Comparison of ENCODE assay signal across 18 cellular contexts in the genomic region with DNA sequence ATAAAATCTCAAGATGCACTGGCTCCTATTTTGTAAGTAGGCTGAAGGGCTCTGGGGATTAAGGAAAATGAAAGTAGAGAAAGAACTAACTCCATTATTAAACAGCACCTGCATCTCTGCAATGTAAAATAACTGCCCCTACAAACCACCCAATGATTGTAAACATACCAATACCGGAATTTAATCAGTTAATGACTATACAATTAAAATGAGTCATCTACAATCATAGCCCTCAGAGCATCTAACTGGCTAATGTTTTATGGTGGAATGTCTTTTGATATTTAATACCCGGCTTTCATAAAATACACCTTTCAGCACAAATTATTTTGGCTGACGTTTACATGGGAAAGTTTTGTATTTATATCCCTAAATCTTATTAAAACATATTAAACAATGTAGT.
A peak's percentile ranks its signal among the peaks of the same experiment; 100 is the strongest.
DNase-seq lines count a peak whose midpoint lies in the region; TF ChIP-seq lines count a peak whose summit lies in the region.
"Had no signal": no experiment of that assay in that cellular context is flagged by ENCODE, and none has a peak within 500 bp of the region (broad histone marks: within the 10 kb centered on the region; RNA-seq: fewer than 3 reads in every experiment).

No MANE protein-coding gene starts in this region.

- H3K9me3 Mint-ChIP-seq in osteocyte (ENCODE audit: unreplicated experiment) = peaks cover 21% of the 10 kb centered on the region
- H3K9me3 Mint-ChIP-seq in mesothelial cell of epicardium = peaks cover 23% of the 10 kb centered on the region
- H3K9me3 Mint-ChIP-seq: HFFc6 had no signal

- no peak overlapping the region for H3K4me3 Mint-ChIP-seq in osteocyte (ENCODE audit: unreplicated experiment)
- no peak overlapping the region for H3K4me3 Mint-ChIP-seq in mesothelial cell of epicardium
- H3K4me3 Mint-ChIP-seq: CD4-positive, CD25-positive, alpha-beta regulatory T cell; CD8-positive, alpha-beta memory T cell; HFFc6 had no signal

- H3K36me3 Mint-ChIP-seq in osteocyte (ENCODE audit: unreplicated experiment) = peaks cover 5% of the 10 kb centered on the region
- H3K36me3 Mint-ChIP-seq in mesothelial cell of epicardium = no peaks in the 10 kb centered on the region
- H3K36me3 Mint-ChIP-seq: CD4-positive, CD25-positive, alpha-beta regulatory T cell; CD8-positive, alpha-beta memory T cell had no signal

- in situ Hi-C loops in ACHN (cut with HindIII; ENCODE audit: low pct_ligation_motif_present, low pct_unique_long_range_greater_than_20kb, low sequenced_read_pairs) = no loop called here

- H3K27me3 Mint-ChIP-seq in osteocyte (ENCODE audit: unreplicated experiment) (no peaks in the 10 kb centered on the region), mesothelial cell of epicardium (ENCODE audit: low read depth) (no peaks in the 10 kb centered on the region)

- H3K27ac ChIP-seq in RWPE1 = no peak overlapping the region
- H3K27ac ChIP-seq: HL-60 had no signal

- CTCF ChIA-PET in RWPE1 (lab: Yijun Ruan, JAX) = no interaction called here

- peak; percentile 28 for DNase-seq in COLO829 (ENCODE audit: low spot score)
- DNase-seq in HT-29 (ENCODE audit: low spot score) = peak; percentile 53
- DNase-seq in RWPE1 (ENCODE audit: low spot score) = peak; percentile 3
- DNase-seq in osteocyte (ENCODE audit: extremely low spot score, unreplicated experiment) = no peak
- no peak for DNase-seq in ACHN
- no peak for DNase-seq in mesothelial cell of epicardium (ENCODE audit: low spot score in 2 of 2, unreplicated experiment in 2 of 2)
- DNase-seq in UCSD-AML1 (lab: John Stamatoyannopoulos, UW; ENCODE audit: unreplicated experiment) = no peak
- DNase-seq: BE2C; C1 segment of cervical spinal cord; CD4-positive, CD25-positive, alpha-beta regulatory T cell; CD8-positive, alpha-beta memory T cell; DMS153; DMS79; GF-D8; GOT3; H7 had no signal

- POLR2A ChIA-PET in RWPE1 (lab: Yijun Ruan, JAX; ENCODE audit: low non-redundant PET) = no interaction called here

- H3K4me1 Mint-ChIP-seq in osteocyte (ENCODE audit: unreplicated experiment) = peaks cover 27% of the 10 kb centered on the region
- H3K4me1 Mint-ChIP-seq in mesothelial cell of epicardium = no peaks in the 10 kb centered on the region
- H3K4me1 Mint-ChIP-seq: CD4-positive, CD25-positive, alpha-beta regulatory T cell; CD8-positive, alpha-beta memory T cell had no signal

- H3K27ac Mint-ChIP-seq in osteocyte (ENCODE audit: unreplicated experiment) (peak overlapping the region; percentile 54), mesothelial cell of epicardium (no peak overlapping the region)
- H3K27ac Mint-ChIP-seq: CD4-positive, CD25-positive, alpha-beta regulatory T cell; CD8-positive, alpha-beta memory T cell; HFFc6 had no signal

- TF ChIP-seq CTCF in RWPE1 (conservative IDR thresholded peaks at IDR 0.05; ENCODE audit: low read depth) (no peak), osteocyte (IDR thresholded peaks at IDR 0.05) (no peak), mesothelial cell of epicardium (IDR thresholded peaks at IDR 0.05; ENCODE audit: unreplicated experiment) (no peak)

Comparison
In these comparisons a context has a peak if more than half of its experiments do, and no peak if none do; other contexts are left out.
1. DNase-seq: peak in COLO829 (single experiment), HT-29 (single experiment) and RWPE1 (single experiment); none in osteocyte (single experiment), ACHN (single experiment), mesothelial cell of epicardium (0 of 2) and UCSD-AML1 (single experiment).